19 cellular contexts compared by ENCODE assay signal in the genomic region with DNA sequence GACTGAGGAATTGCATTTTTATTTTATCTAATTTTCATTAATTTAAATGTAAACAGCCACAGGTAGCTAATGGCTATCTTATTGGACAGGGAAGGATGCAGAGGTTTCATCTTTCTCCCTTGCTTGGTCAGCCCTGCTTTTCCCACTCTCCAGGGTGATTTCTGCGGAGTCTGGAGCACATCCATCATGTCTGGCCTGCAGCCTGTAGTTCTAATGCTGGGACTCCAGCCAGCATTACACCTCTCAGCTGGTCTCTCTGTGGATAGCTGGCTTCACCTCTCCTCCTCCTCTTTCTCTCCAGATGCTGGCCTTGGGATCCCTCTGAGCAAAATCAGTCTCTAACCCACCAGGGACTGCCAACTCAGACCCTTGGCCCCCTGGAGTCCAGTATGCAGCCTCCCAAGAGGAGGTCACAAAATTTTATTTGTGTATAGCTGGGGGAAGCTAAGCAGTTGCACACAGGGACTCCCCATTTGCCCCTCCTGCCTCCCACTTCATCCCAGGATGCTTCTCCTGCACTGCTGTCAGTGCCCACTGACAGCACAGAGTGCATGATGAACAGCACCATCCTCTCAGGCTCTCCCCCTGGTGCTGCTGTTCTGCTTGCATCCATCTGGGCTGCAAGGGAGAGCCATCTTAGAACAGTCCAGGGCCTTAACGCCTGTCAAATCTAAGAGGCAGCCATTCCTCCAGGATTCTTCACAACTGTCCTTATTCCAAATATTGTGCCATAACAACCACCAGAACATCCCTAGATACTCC. TPM values are rescaled to one million over a fixed set of nuclear protein-coding genes. Genes with fewer than 3 reads are reported as not detected.
DNase-seq lines count a peak whose midpoint lies in the region; ATAC-seq and TF ChIP-seq lines count a peak whose summit lies in the region.
"Had no signal": no experiment of that assay in that cellular context is flagged by ENCODE, and none has a peak within 500 bp of the region (broad histone marks: within the 10 kb centered on the region; RNA-seq: fewer than 3 reads in every experiment).

No MANE protein-coding gene starts in this region.

- DNase-seq in NCI-H2029 (lab: John Stamatoyannopoulos, UW) (peak; percentile 7), NCI-H2029 treated with DMSO at 0.1 percent for 48 hours (lab: John Stamatoyannopoulos, UW) (no peak), WTC11 (ENCODE audit: low spot score) (no peak), left cardiac atrium (no peak), superior temporal gyrus (ENCODE audit: extremely low spot score) (peak; percentile 64), HuH-7.5 (ENCODE audit: low spot score) (no peak)
- DNase-seq: 8988T; activated CD4-positive, alpha-beta T cell treated with anti-CD3 and anti-CD28 coated beads for 36 hours; activated CD8-positive, alpha-beta memory T cell treated with anti-CD3 and anti-CD28 coated beads, Interleukin-2, amount 50 U/mL, for 48 hours; CD8-positive, alpha-beta T cell; mesendoderm; upper lobe of left lung had no signal

- no peaks in the 10 kb centered on the region for H3K9me3 Mint-ChIP-seq in WTC11
- H3K9me3 Mint-ChIP-seq: activated naive CD4-positive, alpha-beta T cell treated with anti-CD3 and anti-CD28 coated beads, Interleukin-2, amount 50 U/mL, for 24 hours; CD8-positive, alpha-beta T cell; central memory CD8-positive, alpha-beta T cell; T-helper 2 cell treated with Interferon-gamma antibody and Interleukin-4, amounts not matched to agents 5 μg/mL and 100 μg/mL, for 36 hours had no signal

- H3K36me3 Mint-ChIP-seq in WTC11 = no peaks in the 10 kb centered on the region
- H3K36me3 Mint-ChIP-seq: activated naive CD4-positive, alpha-beta T cell treated with anti-CD3 and anti-CD28 coated beads, Interleukin-2, amount 50 U/mL, for 24 hours; CD8-positive, alpha-beta T cell had no signal

- no peak for TF ChIP-seq CTCF in WTC11 (IDR thresholded peaks at IDR 0.05)

- POLR2A ChIA-PET in WTC11 (lab: Charles Lee) = no interaction called here

- H3K4me3 Mint-ChIP-seq in WTC11 = no peak overlapping the region
- H3K4me3 Mint-ChIP-seq: activated CD4-positive, alpha-beta T cell treated with anti-CD3 and anti-CD28 coated beads for 36 hours; activated naive CD4-positive, alpha-beta T cell treated with anti-CD3 and anti-CD28 coated beads, Interleukin-2, amount 50 U/mL, for 24 hours; CD8-positive, alpha-beta T cell; central memory CD8-positive, alpha-beta T cell; T-helper 2 cell treated with Interferon-gamma antibody and Interleukin-4, amounts not matched to agents 5 μg/mL and 100 μg/mL, for 36 hours had no signal

- CTCF ChIA-PET in WTC11 (lab: Charles Lee) = interaction anchor here (0.6 kb wide), 1 partner anchor 25 kb away, joined by 3 read pairs; no protein-coding TSS in a partner anchor

- H3K27ac Mint-ChIP-seq in WTC11 = no peak overlapping the region
- H3K27ac Mint-ChIP-seq: activated CD4-positive, alpha-beta T cell treated with anti-CD3 and anti-CD28 coated beads for 36 hours; activated naive CD4-positive, alpha-beta T cell treated with anti-CD3 and anti-CD28 coated beads, Interleukin-2, amount 50 U/mL, for 24 hours; CD8-positive, alpha-beta T cell; T-helper 2 cell treated with Interferon-gamma antibody and Interleukin-4, amounts not matched to agents 5 μg/mL and 100 μg/mL, for 36 hours had no signal

- ATAC-seq in WTC11 = peak; percentile 22; the same call in 1 of the 2 replicates
- peak; percentile 74 to 90 for ATAC-seq in left cardiac atrium
- no peak for ATAC-seq in esophagus mucosa
- ATAC-seq in GM21723 (IDR thresholded peaks at IDR 0.05; ENCODE audit: unreplicated experiment) = no peak
- ATAC-seq: activated CD4-positive, alpha-beta T cell treated with anti-CD3 and anti-CD28 coated beads for 36 hours; CD8-positive, alpha-beta T cell had no signal

- H3K4me1 Mint-ChIP-seq in WTC11 = peaks cover 5% of the 10 kb centered on the region; the same call in 1 of the 2 replicates
- H3K4me1 Mint-ChIP-seq: activated CD4-positive, alpha-beta T cell treated with anti-CD3 and anti-CD28 coated beads for 36 hours; activated naive CD4-positive, alpha-beta T cell treated with anti-CD3 and anti-CD28 coated beads, Interleukin-2, amount 50 U/mL, for 24 hours; central memory CD8-positive, alpha-beta T cell had no signal

- H3K27me3 Mint-ChIP-seq in WTC11 (ENCODE audit: low read depth) = no peaks in the 10 kb centered on the region
- H3K27me3 Mint-ChIP-seq: activated CD4-positive, alpha-beta T cell treated with anti-CD3 and anti-CD28 coated beads for 36 hours; activated naive CD4-positive, alpha-beta T cell treated with anti-CD3 and anti-CD28 coated beads, Interleukin-2, amount 50 U/mL, for 24 hours had no signal

- intact Hi-C loops in left cardiac atrium (cut with DNase I) = no loop called here

TF ChIP-seq in WTC11, 78 proteins besides CTCF, POLR2A, EP300 and RAD21:
- TF ChIP-seq, protein P1, sequence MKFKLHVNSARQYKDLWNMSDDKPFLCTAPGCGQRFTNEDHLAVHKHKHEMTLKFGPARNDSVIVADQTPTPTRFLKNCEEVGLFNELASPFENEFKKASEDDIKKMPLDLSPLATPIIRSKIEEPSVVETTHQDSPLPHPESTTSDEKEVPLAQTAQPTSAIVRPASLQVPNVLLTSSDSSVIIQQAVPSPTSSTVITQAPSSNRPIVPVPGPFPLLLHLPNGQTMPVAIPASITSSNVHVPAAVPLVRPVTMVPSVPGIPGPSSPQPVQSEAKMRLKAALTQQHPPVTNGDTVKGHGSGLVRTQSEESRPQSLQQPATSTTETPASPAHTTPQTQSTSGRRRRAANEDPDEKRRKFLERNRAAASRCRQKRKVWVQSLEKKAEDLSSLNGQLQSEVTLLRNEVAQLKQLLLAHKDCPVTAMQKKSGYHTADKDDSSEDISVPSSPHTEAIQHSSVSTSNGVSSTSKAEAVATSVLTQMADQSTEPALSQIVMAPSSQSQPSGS (CRISPR knock-in tag; IDR thresholded peaks at IDR 0.05; ENCODE audit: borderline replicate concordance, low read depth) = no peak
- TF ChIP-seq, protein P2, sequence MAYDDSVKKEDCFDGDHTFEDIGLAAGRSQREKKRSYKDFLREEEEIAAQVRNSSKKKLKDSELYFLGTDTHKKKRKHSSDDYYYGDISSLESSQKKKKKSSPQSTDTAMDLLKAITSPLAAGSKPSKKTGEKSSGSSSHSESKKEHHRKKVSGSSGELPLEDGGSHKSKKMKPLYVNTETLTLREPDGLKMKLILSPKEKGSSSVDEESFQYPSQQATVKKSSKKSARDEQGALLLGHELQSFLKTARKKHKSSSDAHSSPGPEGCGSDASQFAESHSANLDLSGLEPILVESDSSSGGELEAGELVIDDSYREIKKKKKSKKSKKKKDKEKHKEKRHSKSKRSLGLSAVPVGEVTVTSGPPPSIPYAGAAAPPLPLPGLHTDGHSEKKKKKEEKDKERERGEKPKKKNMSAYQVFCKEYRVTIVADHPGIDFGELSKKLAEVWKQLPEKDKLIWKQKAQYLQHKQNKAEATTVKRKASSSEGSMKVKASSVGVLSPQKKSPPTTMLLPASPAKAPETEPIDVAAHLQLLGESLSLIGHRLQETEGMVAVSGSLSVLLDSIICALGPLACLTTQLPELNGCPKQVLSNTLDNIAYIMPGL (CRISPR knock-in tag; IDR thresholded peaks at IDR 0.05) = no peak
- no peak for TF ChIP-seq FOXJ3 (CRISPR knock-in tag; IDR thresholded peaks at IDR 0.05; ENCODE audit: borderline replicate concordance)
- no peak for TF ChIP-seq ARID4B (CRISPR knock-in tag; IDR thresholded peaks at IDR 0.05; ENCODE audit: borderline replicate concordance)
- no peak for TF ChIP-seq ATF1 (CRISPR knock-in tag; IDR thresholded peaks at IDR 0.05)
- TF ChIP-seq, protein P3, sequence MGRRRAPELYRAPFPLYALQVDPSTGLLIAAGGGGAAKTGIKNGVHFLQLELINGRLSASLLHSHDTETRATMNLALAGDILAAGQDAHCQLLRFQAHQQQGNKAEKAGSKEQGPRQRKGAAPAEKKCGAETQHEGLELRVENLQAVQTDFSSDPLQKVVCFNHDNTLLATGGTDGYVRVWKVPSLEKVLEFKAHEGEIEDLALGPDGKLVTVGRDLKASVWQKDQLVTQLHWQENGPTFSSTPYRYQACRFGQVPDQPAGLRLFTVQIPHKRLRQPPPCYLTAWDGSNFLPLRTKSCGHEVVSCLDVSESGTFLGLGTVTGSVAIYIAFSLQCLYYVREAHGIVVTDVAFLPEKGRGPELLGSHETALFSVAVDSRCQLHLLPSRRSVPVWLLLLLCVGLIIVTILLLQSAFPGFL (CRISPR knock-in tag; IDR thresholded peaks at IDR 0.05; ENCODE audit: borderline replicate concordance) = no peak
- TF ChIP-seq SP1 (CRISPR knock-in tag; conservative IDR thresholded peaks at IDR 0.05) = no peak
TF ChIP-seq in WTC11: peak in this region for 0.

RNA-seq across cellular contexts. Expression of gene BFSP2, which starts 1.7 kb away (rescaled TPM):
- total RNA-seq in WTC11 (2021) = 0.44 TPM in 1 of 3 replicates, not detected in the others
- total RNA-seq in left cardiac atrium = not detected
- total RNA-seq in esophagus mucosa = not detected
- total RNA-seq: CD8-positive, alpha-beta T cell; H4; MCF 10A had no signal

Comparison
In these comparisons a context has a peak if more than half of its experiments do, and no peak if none do; other contexts are left out.
1. DNase-seq: peak in NCI-H2029 (single experiment) and superior temporal gyrus (single experiment); none in NCI-H2029 treated with DMSO at 0.1 percent for 48 hours (single experiment), WTC11 (single experiment), left cardiac atrium (single experiment) and HuH-7.5 (single experiment).
2. ATAC-seq: peak in WTC11 (single experiment) and left cardiac atrium (2 of 2); none in esophagus mucosa (single experiment) and GM21723 (single experiment).